Comparison of ENCODE assay signal across 11 cellular contexts in genomic region chr2:170863087-170863486, GRCh38.
"Had no signal": no experiment of that assay in that cellular context is flagged by ENCODE, and none has a peak within 500 bp of the region (broad histone marks: within the 10 kb centered on the region; RNA-seq: fewer than 3 reads in every experiment).

No MANE protein-coding gene starts in this region.

- H3K27ac Mint-ChIP-seq: GM23338, H9, HFFc6 had no signal

- H3K27ac ChIP-seq: GM23248 had no signal

- H3K4me2 ChIP-seq: GM23338 had no signal

- H2AFZ ChIP-seq: GM23248, GM23338 had no signal

- H3K36me3 ChIP-seq: HAP-1 had no signal

- H3K9me3 ChIP-seq: HAP-1 had no signal

- H3K4me1 Mint-ChIP-seq: GM23338, H9 had no signal

- H3K4me1 ChIP-seq: HAP-1 had no signal

- H3K9me3 Mint-ChIP-seq: GM23338, H9, HFFc6 had no signal

- FAIRE-seq: H1, H54 had no signal

- H3K9ac ChIP-seq: GM23248 had no signal

- DNase-seq: GM23248, GOT3, H7, H9, HCEC 1CT, HFFc6 had no signal

- H3K4me3 ChIP-seq: GM23248, GM23338, HAP-1 had no signal

- H3K4me3 Mint-ChIP-seq: GM23338, H9, HFFc6 had no signal

- ATAC-seq: GM23338, HCT116 had no signal
